Comparison of ENCODE assay signal across 12 cellular contexts in genomic region chr7:127885222-127885772, GRCh38.
DNase-seq lines count a peak whose midpoint lies in the region; ATAC-seq and TF ChIP-seq lines count a peak whose summit lies in the region.
"Had no signal": no experiment of that assay in that cellular context is flagged by ENCODE, and none has a peak within 500 bp of the region (broad histone marks: within the 10 kb centered on the region; RNA-seq: fewer than 3 reads in every experiment).

No MANE protein-coding gene starts in this region.

- H2AK5ac ChIP-seq in H9 (ENCODE audit: insufficient read length, low read length): no peak overlapping the region

- H3K27ac ChIP-seq in H9 (ENCODE audit: insufficient read length, low read depth, low read length) (no peak overlapping the region), ascending aorta (peak overlapping the region in 1 of 2 donors; percentile 22)

- H4K8ac ChIP-seq in H9 (replicated peaks; ENCODE audit: insufficient read length, low read depth, low read length): no peak overlapping the region

- H2BK20ac ChIP-seq in H9 (ENCODE audit: low read depth, low read length, poor library complexity, severe bottlenecking): no peak overlapping the region

- H3K4me3 ChIP-seq in foreskin fibroblast (ENCODE audit: low read depth in 1 of 2, low read length in 2 of 2): no peak overlapping the region
- H3K4me3 ChIP-seq in ascending aorta: no peak overlapping the region

- peaks cover 0 to 13% of the 10 kb centered on the region in 2 donors for H3K36me3 ChIP-seq in ascending aorta

- no peak overlapping the region for H2AFZ ChIP-seq in H9 (ENCODE audit: low read length)

- H2BK5ac ChIP-seq in H9 (ENCODE audit: insufficient read length, low read length): no peak overlapping the region

- no peak overlapping the region for H3K23ac ChIP-seq in H9 (ENCODE audit: insufficient read length, low read depth, low read length)

- peak; percentile 6; the same call in 1 of the 3 replicates for ATAC-seq in SK-N-SH treated with all-trans-retinoic acid at 6 μM for 48 hours
- no peak for ATAC-seq in effector memory CD8-positive, alpha-beta T cell (replicated peaks)

- DNase-seq in H9 (no peak), erythroblast (lab: John Stamatoyannopoulos, UW) (peak; percentile 30 to 38), progenitor cell of endocrine pancreas (ENCODE audit: low spot score, unreplicated experiment) (no peak), foreskin fibroblast (no peak), HPDE6-E6E7 (ENCODE audit: extremely low spot score) (no peak), ascending aorta (ENCODE audit: low spot score in 2 of 2) (no peak)
- DNase-seq in effector memory CD8-positive, alpha-beta T cell: no peak
- DNase-seq: activated CD4-positive, alpha-beta T cell treated with anti-CD3 and anti-CD28 coated beads, Interleukin-2, amount 10 ng/mL, durations not matched to agents 7 days and 5 days; activated T-cell treated with anti-CD3 and anti-CD28 coated beads for 4 hours; NCI-H146 had no signal

- no peak overlapping the region for H3K18ac ChIP-seq in H9 (ENCODE audit: insufficient read length, low read depth, low read length)

- H3K27ac Mint-ChIP-seq in H9 (peak overlapping the region in 2 of 3 experiments; percentile 17 to 73; a peak in 4 of 7 replicates), progenitor cell of endocrine pancreas (peak overlapping the region; percentile 86)
- H3K27ac Mint-ChIP-seq in effector memory CD8-positive, alpha-beta T cell: no peak overlapping the region
- H3K27ac Mint-ChIP-seq: activated CD4-positive, alpha-beta T cell treated with anti-CD3 and anti-CD28 coated beads, Interleukin-2, amount 10 ng/mL, durations not matched to agents 7 days and 5 days; activated naive CD4-positive, alpha-beta T cell treated with anti-CD3 and anti-CD28 coated beads, Interleukin-2, amount 50 U/mL, for 24 hours had no signal

- H3K4me2 ChIP-seq in H9 (ENCODE audit: insufficient read depth, insufficient read length, low read length): no peak overlapping the region

- no peak overlapping the region for H3K14ac ChIP-seq in H9 (ENCODE audit: insufficient read depth, low read length)

- H4K5ac ChIP-seq in H9 (ENCODE audit: insufficient read length, low read depth, low read length): no peak overlapping the region

- H3K9me3 Mint-ChIP-seq in H9 (no peaks in the 10 kb centered on the region; a peak in 1 of 5 replicates), progenitor cell of endocrine pancreas (ENCODE audit: low read depth) (no peaks in the 10 kb centered on the region)
- no peaks in the 10 kb centered on the region for H3K9me3 Mint-ChIP-seq in effector memory CD8-positive, alpha-beta T cell
- H3K9me3 Mint-ChIP-seq: activated CD4-positive, alpha-beta T cell treated with anti-CD3 and anti-CD28 coated beads, Interleukin-2, amount 10 ng/mL, durations not matched to agents 7 days and 5 days; activated naive CD4-positive, alpha-beta T cell treated with anti-CD3 and anti-CD28 coated beads, Interleukin-2, amount 50 U/mL, for 24 hours had no signal

- no peak overlapping the region for H3T11ph ChIP-seq in H9 (ENCODE audit: low read length)

- no peak overlapping the region for H2BK12ac ChIP-seq in H9 (ENCODE audit: insufficient read length, low read depth, low read length)

- no peak overlapping the region for H3K56ac ChIP-seq in H9 (ENCODE audit: insufficient read length, low read depth, low read length)

- no peak overlapping the region for H3K4me3 Mint-ChIP-seq in H9
- H3K4me3 Mint-ChIP-seq in progenitor cell of endocrine pancreas (ENCODE audit: low read depth): no peak overlapping the region
- H3K4me3 Mint-ChIP-seq in effector memory CD8-positive, alpha-beta T cell: no peak overlapping the region
- H3K4me3 Mint-ChIP-seq: activated CD4-positive, alpha-beta T cell treated with anti-CD3 and anti-CD28 coated beads, Interleukin-2, amount 10 ng/mL, durations not matched to agents 7 days and 5 days; activated naive CD4-positive, alpha-beta T cell treated with anti-CD3 and anti-CD28 coated beads, Interleukin-2, amount 50 U/mL, for 24 hours had no signal

- peaks cover 3% of the 10 kb centered on the region for H3K79me1 ChIP-seq in H9 (ENCODE audit: insufficient read depth, low read depth, low read length, poor library complexity, severe bottlenecking)

- H3K9me3 ChIP-seq in H9 (ENCODE audit: control insufficient read depth, low read depth, low read length) (no peaks in the 10 kb centered on the region), ascending aorta (no peaks in the 10 kb centered on the region)

- TF ChIP-seq CTCF in H9 (conservative IDR thresholded peaks at IDR 0.05) (no peak), progenitor cell of endocrine pancreas (IDR thresholded peaks at IDR 0.05; ENCODE audit: unreplicated experiment) (no peak), foreskin fibroblast (IDR thresholded peaks at IDR 0.05; ENCODE audit: low read depth, low read length) (no peak), ascending aorta (IDR thresholded peaks at IDR 0.05) (no peak)

- intact Hi-C loops in ascending aorta (cut with DNase I): no loop called here

- H3K79me2 ChIP-seq in H9 (ENCODE audit: insufficient read depth, low read length): no peaks in the 10 kb centered on the region; the same call in 1 of the 2 replicates

- H2BK120ac ChIP-seq in H9 (ENCODE audit: low read depth, low read length, poor library complexity, severe bottlenecking): no peak overlapping the region

- WGBS in H9 (ENCODE audit: extremely low coverage, insufficient read length, low lambda C conversion rate): no CpG with 5 or more reads among the region's 3 CpGs

- H3K4me1 Mint-ChIP-seq in H9: peaks cover 38 to 41% of the 10 kb centered on the region in 2 experiments
- peaks cover 15% of the 10 kb centered on the region for H3K4me1 Mint-ChIP-seq in progenitor cell of endocrine pancreas (ENCODE audit: low read depth)
- H3K4me1 Mint-ChIP-seq in effector memory CD8-positive, alpha-beta T cell (ENCODE audit: low read depth in 2 of 2): peaks cover 12 to 20% of the 10 kb centered on the region in 2 donors

- H3K23me2 ChIP-seq in H9 (ENCODE audit: insufficient read length, low read depth, low read length, poor library complexity, severe bottlenecking): no peaks in the 10 kb centered on the region

- H2BK15ac ChIP-seq in H9 (ENCODE audit: low read depth, low read length): no peak overlapping the region

- H3K27me3 ChIP-seq in H9 (ENCODE audit: insufficient read depth, low read length): no peaks in the 10 kb centered on the region
- no peaks in the 10 kb centered on the region for H3K27me3 ChIP-seq in ascending aorta

- H3K4me1 ChIP-seq in H9 (ENCODE audit: insufficient read depth, low read length) (0 out of 2 replicates have a peak, but pooled peaks cover 2% of the 10 kb centered on the region), ascending aorta (peaks cover 6 to 10% of the 10 kb centered on the region in 2 donors)

- no peaks in the 10 kb centered on the region for H3K27me3 Mint-ChIP-seq in H9 (ENCODE audit: low read depth)
- no peaks in the 10 kb centered on the region for H3K27me3 Mint-ChIP-seq in progenitor cell of endocrine pancreas
- H3K27me3 Mint-ChIP-seq in effector memory CD8-positive, alpha-beta T cell: no peaks in the 10 kb centered on the region
- H3K27me3 Mint-ChIP-seq: activated CD4-positive, alpha-beta T cell treated with anti-CD3 and anti-CD28 coated beads, Interleukin-2, amount 10 ng/mL, durations not matched to agents 7 days and 5 days; activated naive CD4-positive, alpha-beta T cell treated with anti-CD3 and anti-CD28 coated beads, Interleukin-2, amount 50 U/mL, for 24 hours had no signal

- H3K36me3 Mint-ChIP-seq in H9 (ENCODE audit: insufficient read depth in 1 of 3, low read depth in 3 of 3): peaks cover 12 to 18% (median 14%) of the 10 kb centered on the region in 3 experiments
- H3K36me3 Mint-ChIP-seq in progenitor cell of endocrine pancreas (ENCODE audit: insufficient read depth): peaks cover 11% of the 10 kb centered on the region
- H3K36me3 Mint-ChIP-seq in effector memory CD8-positive, alpha-beta T cell (ENCODE audit: insufficient read depth): peaks cover 29% of the 10 kb centered on the region

- no peaks in the 10 kb centered on the region for H4K20me1 ChIP-seq in H9 (ENCODE audit: control insufficient read depth, insufficient read depth, insufficient read length)

- H3K4ac ChIP-seq in H9 (ENCODE audit: low read depth, low read length): no peak overlapping the region

- no peak for TF ChIP-seq POLR2A in erythroblast (IDR thresholded peaks at IDR 0.05; ENCODE audit: low read length)

- H4K91ac ChIP-seq in H9 (ENCODE audit: insufficient read length, low read depth, low read length): no peak overlapping the region

- no peak overlapping the region for H3K9ac ChIP-seq in H9 (ENCODE audit: extremely low read depth, insufficient read length, low read length)

TF ChIP-seq in SK-N-SH treated with all-trans-retinoic acid at 6 μM for 48 hours, 23 proteins besides CTCF, POLR2A, EP300 and RAD21 (continues in another document):
- TF ChIP-seq, protein P1, sequence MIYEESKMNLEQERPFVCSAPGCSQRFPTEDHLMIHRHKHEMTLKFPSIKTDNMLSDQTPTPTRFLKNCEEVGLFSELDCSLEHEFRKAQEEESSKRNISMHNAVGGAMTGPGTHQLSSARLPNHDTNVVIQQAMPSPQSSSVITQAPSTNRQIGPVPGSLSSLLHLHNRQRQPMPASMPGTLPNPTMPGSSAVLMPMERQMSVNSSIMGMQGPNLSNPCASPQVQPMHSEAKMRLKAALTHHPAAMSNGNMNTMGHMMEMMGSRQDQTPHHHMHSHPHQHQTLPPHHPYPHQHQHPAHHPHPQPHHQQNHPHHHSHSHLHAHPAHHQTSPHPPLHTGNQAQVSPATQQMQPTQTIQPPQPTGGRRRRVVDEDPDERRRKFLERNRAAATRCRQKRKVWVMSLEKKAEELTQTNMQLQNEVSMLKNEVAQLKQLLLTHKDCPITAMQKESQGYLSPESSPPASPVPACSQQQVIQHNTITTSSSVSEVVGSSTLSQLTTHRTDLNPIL (CRISPR knock-in tag; IDR thresholded peaks at IDR 0.05; ENCODE audit: low read depth): no peak
- TF ChIP-seq, protein P2, sequence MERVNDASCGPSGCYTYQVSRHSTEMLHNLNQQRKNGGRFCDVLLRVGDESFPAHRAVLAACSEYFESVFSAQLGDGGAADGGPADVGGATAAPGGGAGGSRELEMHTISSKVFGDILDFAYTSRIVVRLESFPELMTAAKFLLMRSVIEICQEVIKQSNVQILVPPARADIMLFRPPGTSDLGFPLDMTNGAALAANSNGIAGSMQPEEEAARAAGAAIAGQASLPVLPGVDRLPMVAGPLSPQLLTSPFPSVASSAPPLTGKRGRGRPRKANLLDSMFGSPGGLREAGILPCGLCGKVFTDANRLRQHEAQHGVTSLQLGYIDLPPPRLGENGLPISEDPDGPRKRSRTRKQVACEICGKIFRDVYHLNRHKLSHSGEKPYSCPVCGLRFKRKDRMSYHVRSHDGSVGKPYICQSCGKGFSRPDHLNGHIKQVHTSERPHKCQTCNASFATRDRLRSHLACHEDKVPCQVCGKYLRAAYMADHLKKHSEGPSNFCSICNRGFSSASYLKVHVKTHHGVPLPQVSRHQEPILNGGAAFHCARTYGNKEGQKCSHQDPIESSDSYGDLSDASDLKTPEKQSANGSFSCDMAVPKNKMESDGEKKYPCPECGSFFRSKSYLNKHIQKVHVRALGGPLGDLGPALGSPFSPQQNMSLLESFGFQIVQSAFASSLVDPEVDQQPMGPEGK (CRISPR knock-in tag; IDR thresholded peaks at IDR 0.05; ENCODE audit: borderline replicate concordance): no peak
- TF ChIP-seq ESRRG (CRISPR knock-in tag; IDR thresholded peaks at IDR 0.05) (no peak), ZNF565 (CRISPR knock-in tag; conservative IDR thresholded peaks at IDR 0.05; ENCODE audit: low read depth) (no peak)

Comparison
In these comparisons a context has a peak if more than half of its experiments do, and no peak if none do; other contexts are left out.
1. DNase-seq: peak in erythroblast (2 of 2); none in H9 (single experiment), progenitor cell of endocrine pancreas (single experiment), foreskin fibroblast (0 of 2), HPDE6-E6E7 (single experiment), ascending aorta (0 of 2) and effector memory CD8-positive, alpha-beta T cell (0 of 3).
2. H3K27ac Mint-ChIP-seq: peak in H9 (2 of 3) and progenitor cell of endocrine pancreas (single experiment); none in effector memory CD8-positive, alpha-beta T cell (0 of 2).